In the genomic region with DNA sequence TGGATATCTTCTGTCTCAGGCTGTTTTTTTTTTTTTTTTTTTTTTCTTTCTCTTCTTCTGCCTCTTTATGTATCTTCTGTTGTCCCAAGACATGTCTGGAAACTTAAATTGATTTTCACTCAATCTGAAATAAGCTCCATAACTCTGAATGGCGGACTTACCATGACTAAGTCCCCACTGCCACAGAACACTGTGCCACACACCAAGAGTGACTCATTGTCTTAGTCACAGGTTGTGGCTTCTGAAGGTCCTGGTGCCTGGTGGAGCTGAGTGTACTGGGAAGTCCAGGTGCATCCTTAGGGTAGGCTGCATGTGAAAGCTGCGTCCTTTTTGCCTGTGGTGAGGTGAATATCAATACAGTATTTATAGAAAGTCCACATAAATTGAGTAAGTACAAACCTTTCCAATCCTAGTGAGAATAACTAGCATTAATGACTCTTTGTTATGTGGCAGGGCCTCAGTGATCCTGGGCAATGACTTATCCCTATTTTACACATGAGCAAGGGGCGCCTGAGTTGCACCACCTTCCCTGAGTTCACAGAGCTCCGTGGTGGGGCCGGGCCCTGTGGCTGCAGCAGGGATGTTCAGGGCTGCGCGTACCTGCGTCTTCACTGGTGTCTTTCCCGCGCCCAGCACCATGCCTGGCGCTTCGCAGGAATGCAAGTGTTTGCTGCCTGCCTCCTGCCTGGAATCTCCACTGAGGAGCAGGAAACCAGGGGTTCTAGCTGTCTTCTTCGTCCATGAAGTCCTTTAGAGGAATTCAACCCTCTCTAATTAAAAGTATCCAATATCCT, we compare ENCODE assay signal across 9 cellular contexts. TPM values are rescaled to one million over a fixed set of nuclear protein-coding genes. Genes with fewer than 3 reads are reported as not detected.
DNase-seq lines count a peak whose midpoint lies in the region; ATAC-seq and TF ChIP-seq lines count a peak whose summit lies in the region.
"Had no signal": no experiment of that assay in that cellular context is flagged by ENCODE, and none has a peak within 500 bp of the region (broad histone marks: within the 10 kb centered on the region; RNA-seq: fewer than 3 reads in every experiment).

No MANE protein-coding gene starts in this region.

- H3K9me3 Mint-ChIP-seq in HFFc6 = no peaks in the 10 kb centered on the region
- H3K9me3 Mint-ChIP-seq in activated CD8-positive, alpha-beta T cell treated with anti-CD3 and anti-CD28 coated beads, Interleukin-2, amount 10 ng/mL, durations not matched to agents 7 days and 5 days (ENCODE audit: insufficient read depth) = no peaks in the 10 kb centered on the region

- no peak for ATAC-seq in activated CD8-positive, alpha-beta T cell treated with anti-CD3 and anti-CD28 coated beads, Interleukin-2, amount 10 ng/mL, durations not matched to agents 7 days and 5 days
- ATAC-seq in HG03025 (IDR thresholded peaks at IDR 0.05; ENCODE audit: low FRiP score, unreplicated experiment) = no peak

- TF ChIP-seq CTCF in HFFc6 (IDR thresholded peaks at IDR 0.05) (no peak), stomach (IDR thresholded peaks at IDR 0.05) (no peak)

- intact Hi-C loops in stomach (cut with DNase I; ENCODE audit: low total_unique reads) = no loop called here

- no peak for TF ChIP-seq POLR2A in stomach (IDR thresholded peaks at IDR 0.05)

- peak overlapping the region; percentile 76 for H3K27ac Mint-ChIP-seq in HFFc6
- peak overlapping the region; percentile 21 for H3K27ac Mint-ChIP-seq in activated CD8-positive, alpha-beta T cell treated with anti-CD3 and anti-CD28 coated beads, Interleukin-2, amount 10 ng/mL, durations not matched to agents 7 days and 5 days

- no peaks in the 10 kb centered on the region for H3K9me3 ChIP-seq in stomach
- H3K9me3 ChIP-seq: Peyer's patch had no signal

- POLR2A ChIA-PET in activated CD8-positive, alpha-beta T cell treated with anti-CD3 and anti-CD28 coated beads, Interleukin-2, amount 10 ng/mL, durations not matched to agents 7 days and 5 days (lab: Charles Lee) = interaction anchor here (1.0 kb wide), 1 partner anchor 19 kb away, joined by 3 read pairs; no protein-coding TSS in a partner anchor

- H3K4me3 Mint-ChIP-seq in HFFc6 = peak overlapping the region; percentile 46
- peak overlapping the region; percentile 5 for H3K4me3 Mint-ChIP-seq in activated CD8-positive, alpha-beta T cell treated with anti-CD3 and anti-CD28 coated beads, Interleukin-2, amount 10 ng/mL, durations not matched to agents 7 days and 5 days

- H3K36me3 ChIP-seq in stomach = peaks cover 0 to 5% (median 0%) of the 10 kb centered on the region in 4 donors
- H3K36me3 ChIP-seq: Peyer's patch had no signal

- DNase-seq in 8988T = peak; percentile 91
- DNase-seq in HFFc6 = peak; percentile 83
- DNase-seq in activated CD8-positive, alpha-beta T cell treated with anti-CD3 and anti-CD28 coated beads, Interleukin-2, amount 10 ng/mL, durations not matched to agents 7 days and 5 days = no peak
- DNase-seq in glomerular endothelial cell (ENCODE audit: extremely low read depth, low read depth, low spot score) = peak; percentile 93
- DNase-seq in stomach = no peak
- no peak for DNase-seq in SK-N-DZ (ENCODE audit: low spot score)
- no peak for DNase-seq in SKM-1 treated with dmso at 0.1 percent for 144 hours (lab: John Stamatoyannopoulos, UW; ENCODE audit: unreplicated experiment)

- peaks cover 13 to 55% (median 27%) of the 10 kb centered on the region in 4 donors for H3K4me1 ChIP-seq in stomach

- TF ChIP-seq EP300 in stomach (IDR thresholded peaks at IDR 0.05) = no peak

- no peaks in the 10 kb centered on the region; the same call in 1 of the 2 replicates for H3K27me3 Mint-ChIP-seq in HFFc6 (ENCODE audit: insufficient read depth)
- peaks cover 2% of the 10 kb centered on the region for H3K27me3 Mint-ChIP-seq in activated CD8-positive, alpha-beta T cell treated with anti-CD3 and anti-CD28 coated beads, Interleukin-2, amount 10 ng/mL, durations not matched to agents 7 days and 5 days (ENCODE audit: low read depth)

- CTCF ChIA-PET in activated CD8-positive, alpha-beta T cell treated with anti-CD3 and anti-CD28 coated beads, Interleukin-2, amount 10 ng/mL, durations not matched to agents 7 days and 5 days (lab: Charles Lee) = no interaction called here

- 92 to 95% (median 93%) methylated on average over 12 to 13 of the region's 13 CpGs for WGBS in stomach, 5 donors

- peaks cover 0 to 29% (median 17%) of the 10 kb centered on the region in 3 donors for H3K27me3 ChIP-seq in stomach

- H3K4me1 Mint-ChIP-seq in HFFc6 (ENCODE audit: low read depth) = peaks cover 64% of the 10 kb centered on the region
- H3K4me1 Mint-ChIP-seq in activated CD8-positive, alpha-beta T cell treated with anti-CD3 and anti-CD28 coated beads, Interleukin-2, amount 10 ng/mL, durations not matched to agents 7 days and 5 days (ENCODE audit: low read depth) = peaks cover 61% of the 10 kb centered on the region

- no peak overlapping the region for H3K4me3 ChIP-seq in stomach
- H3K4me3 ChIP-seq: Peyer's patch had no signal

- no peak overlapping the region for H3K27ac ChIP-seq in stomach
- H3K27ac ChIP-seq: Peyer's patch had no signal

- H3K36me3 Mint-ChIP-seq in HFFc6 (ENCODE audit: low read depth) = peaks cover 30% of the 10 kb centered on the region
- peaks cover 65% of the 10 kb centered on the region for H3K36me3 Mint-ChIP-seq in activated CD8-positive, alpha-beta T cell treated with anti-CD3 and anti-CD28 coated beads, Interleukin-2, amount 10 ng/mL, durations not matched to agents 7 days and 5 days (ENCODE audit: low read depth)

RNA-seq across cellular contexts. Expression of a gene that starts 4.3 kb away (rescaled TPM):
- total RNA-seq in HFFc6 (2021; fragmentation: NEBNext Ultra II Directional; extraction: Animal tissue kit (Norgen Biotek cat#: 25700)) = 100 to 1,000 TPM; 131 to 173 (median 161) TPM
- total RNA-seq in activated CD8-positive, alpha-beta T cell treated with anti-CD3 and anti-CD28 coated beads, Interleukin-2, amount 10 ng/mL, durations not matched to agents 7 days and 5 days = 100 to 1,000 TPM; 220 to 233 TPM
- total RNA-seq in glomerular endothelial cell = 273 and 280 TPM in 2 replicates
- 100 to 1,000 TPM in 1 of 5 donors, 10 to 100 TPM in 4; 11.2 to 155 (median 38.7) TPM for total RNA-seq in stomach
- 10 to 100 TPM; 14.1 to 62.9 (median 20.0) TPM for polyA plus RNA-seq in stomach
- polyA plus RNA-seq in SK-N-DZ (2014; cell fraction: cytosol; rRNA removed) = 93.0 and 106 TPM in 2 replicates
- 133 and 134 TPM in 2 replicates for polyA plus RNA-seq in SK-N-DZ (2014; cell fraction: nucleus; rRNA removed)

Comparison
In these comparisons a context has a peak if more than half of its experiments do, and no peak if none do; other contexts are left out.
1. DNase-seq: peak in 8988T (single experiment), HFFc6 (single experiment) and glomerular endothelial cell (single experiment); none in activated CD8-positive, alpha-beta T cell treated with anti-CD3 and anti-CD28 coated beads, Interleukin-2, amount 10 ng/mL, durations not matched to agents 7 days and 5 days (single experiment), stomach (single experiment), SK-N-DZ (single experiment) and SKM-1 treated with dmso at 0.1 percent for 144 hours (single experiment).